Comparison of ENCODE assay signal across 8 cellular contexts in the genomic region with DNA sequence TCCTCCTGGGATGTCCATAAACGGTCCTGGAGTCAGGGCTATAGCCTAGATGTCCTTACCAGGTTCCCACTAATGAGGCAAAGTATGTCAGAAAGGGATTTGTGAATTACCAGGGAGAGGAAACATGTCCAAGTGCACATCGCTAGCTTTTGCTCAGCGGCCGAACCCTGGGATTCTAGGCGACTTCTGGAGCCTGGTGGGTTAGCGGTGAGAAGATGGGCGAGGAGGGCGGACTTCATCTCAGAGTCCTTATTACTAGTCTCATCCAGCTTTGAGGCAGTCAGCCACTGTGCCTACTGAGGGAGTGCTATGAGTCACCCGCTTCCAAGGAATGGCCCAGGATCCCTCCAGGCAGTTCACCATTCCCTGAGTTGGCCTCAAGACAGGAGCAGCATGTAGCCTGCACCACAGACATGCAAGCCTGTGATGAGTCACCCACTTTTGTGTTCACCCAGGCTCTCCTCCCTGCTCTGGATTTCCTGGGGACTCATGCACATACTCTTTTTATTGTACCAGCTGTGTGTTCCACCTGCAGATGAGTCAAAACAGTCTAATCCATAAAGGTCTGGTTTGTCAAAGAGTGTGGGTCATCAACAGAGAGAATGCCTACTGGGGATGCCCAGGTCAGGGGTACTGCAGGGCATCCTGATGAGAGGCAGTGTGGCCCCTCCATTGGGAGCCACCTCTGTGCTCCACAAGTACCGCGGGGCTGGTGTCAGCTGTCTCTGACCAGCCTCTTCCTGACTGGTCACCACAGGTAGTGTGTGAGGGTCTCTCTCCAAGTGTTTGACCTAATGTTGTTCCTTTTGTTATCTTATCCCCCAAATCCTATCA. TPM values are rescaled to one million over a fixed set of nuclear protein-coding genes. Genes with fewer than 3 reads are reported as not detected.
DNase-seq lines count a peak whose midpoint lies in the region; ATAC-seq and TF ChIP-seq lines count a peak whose summit lies in the region.

No MANE protein-coding gene starts in this region.

- TF ChIP-seq CTCF in brain (conservative IDR thresholded peaks at IDR 0.05) = no peak

- H3K27ac Mint-ChIP-seq in brain = peak overlapping the region in 3 of 5 experiments; percentile 57 to 98 (median 69)

- no peaks in the 10 kb centered on the region for H3K9me3 ChIP-seq in mucosa of rectum (ENCODE audit: control insufficient read depth in 2 of 2, low read length in 2 of 2)

- ATAC-seq in HG02610 (IDR thresholded peaks at IDR 0.05; ENCODE audit: unreplicated experiment) (no peak), GM18873 (IDR thresholded peaks at IDR 0.05; ENCODE audit: low FRiP score, unreplicated experiment) (no peak)

- peaks cover 20% of the 10 kb centered on the region for H3K36me3 Mint-ChIP-seq in brain

- H3K27ac ChIP-seq in mucosa of rectum (ENCODE audit: low read depth in 2 of 2, low read length in 2 of 2) = peak overlapping the region; percentile 86 to 87

- DNase-seq in AG08395 (ENCODE audit: low spot score) (peak; percentile 98), HT-29 (ENCODE audit: low spot score) (peak; percentile 93), inferior parietal cortex (ENCODE audit: extremely low spot score) (no peak)
- DNase-seq in stimulated activated naive CD4-positive, alpha-beta T cell (lab: John Stamatoyannopoulos, UW) = no peak

- H3K4me3 Mint-ChIP-seq in brain = no peak overlapping the region

- peaks cover 31 to 48% of the 10 kb centered on the region in 2 donors for H3K36me3 ChIP-seq in mucosa of rectum (ENCODE audit: control insufficient read depth in 2 of 2, insufficient read depth in 2 of 2, low read length in 2 of 2)

- no peaks in the 10 kb centered on the region for H3K9me3 Mint-ChIP-seq in brain

- peaks cover 33% of the 10 kb centered on the region for H3K4me1 Mint-ChIP-seq in brain

- no peak overlapping the region for H3K9ac ChIP-seq in mucosa of rectum (ENCODE audit: low read depth in 1 of 2, low read length in 2 of 2)

- H3K27me3 ChIP-seq in mucosa of rectum (ENCODE audit: control insufficient read depth in 2 of 2, insufficient read depth in 2 of 2, low read length in 2 of 2) = no peaks in the 10 kb centered on the region

- peaks cover 32 to 46% of the 10 kb centered on the region in 2 donors for H3K4me1 ChIP-seq in mucosa of rectum (ENCODE audit: control insufficient read depth in 2 of 2, insufficient read depth in 2 of 2, low read length in 2 of 2)

- no peak overlapping the region for H3K4me3 ChIP-seq in mucosa of rectum (ENCODE audit: low read length in 2 of 2)

- no peaks in the 10 kb centered on the region for H3K27me3 Mint-ChIP-seq in brain

RNA-seq across cellular contexts. Expression of gene SLC22A5, which starts 20.2 kb away (rescaled TPM):
- 6.6 and 11.9 TPM in 2 replicates for total RNA-seq in HT-29 (2014; rRNA removed; shearing (Covaris generic))
- 2.4 TPM for polyA plus RNA-seq in brain (ENCODE audit: insufficient read depth, low read depth, low replicate concordance)

Comparison
In these comparisons a context has a peak if more than half of its experiments do, and no peak if none do; other contexts are left out.
1. DNase-seq: peak in AG08395 (single experiment) and HT-29 (single experiment); none in stimulated activated naive CD4-positive, alpha-beta T cell (0 of 6) and inferior parietal cortex (single experiment).